In genomic region chr10:126798649-126799048, GRCh38 we compare ENCODE assay signal across 1 cellular context.
TF ChIP-seq lines count a peak whose summit lies in the region.

No MANE protein-coding gene starts in this region.

TF ChIP-seq in H1, 55 proteins besides CTCF, POLR2A, EP300 and RAD21:
- TF ChIP-seq TAF1 (IDR thresholded peaks at IDR 0.05; ENCODE audit: low read depth, low read length), result no peak
- TF ChIP-seq SIX5 (IDR thresholded peaks at IDR 0.05; ENCODE audit: low read depth, low read length), result no peak
- no peak for TF ChIP-seq KDM5A (IDR thresholded peaks at IDR 0.05; ENCODE audit: low read length)
- TF ChIP-seq TCF12 (IDR thresholded peaks at IDR 0.05; ENCODE audit: low read depth, low read length), result no peak
- TF ChIP-seq SIRT6 (IDR thresholded peaks at IDR 0.05; ENCODE audit: low read length), result no peak
- TF ChIP-seq SRF (IDR thresholded peaks at IDR 0.05; ENCODE audit: low read depth, low read length), result no peak
- no peak for TF ChIP-seq SUZ12 (IDR thresholded peaks at IDR 0.05; ENCODE audit: low read length)
- no peak for TF ChIP-seq BCL11A (IDR thresholded peaks at IDR 0.05; ENCODE audit: low read depth in 2 of 2, low read length in 2 of 2)
- TF ChIP-seq TEAD4 (IDR thresholded peaks at IDR 0.05; ENCODE audit: low read depth, low read length), result no peak
- TF ChIP-seq CHD1 (IDR thresholded peaks at IDR 0.05; ENCODE audit: low read depth, low read length), result no peak
- no peak for TF ChIP-seq EGR1 (IDR thresholded peaks at IDR 0.05; ENCODE audit: borderline replicate concordance, low read depth, low read length)
- no peak for TF ChIP-seq MAFK (IDR thresholded peaks at IDR 0.05; ENCODE audit: low read depth, low read length)
- TF ChIP-seq HDAC6 (IDR thresholded peaks at IDR 0.05; ENCODE audit: low read depth, low read length), result no peak
- TF ChIP-seq SP1 (IDR thresholded peaks at IDR 0.05; ENCODE audit: low read depth, low read length), result no peak
- no peak for TF ChIP-seq BACH1 (IDR thresholded peaks at IDR 0.05; ENCODE audit: low read length)
- TF ChIP-seq FOSL1 (IDR thresholded peaks at IDR 0.05; ENCODE audit: insufficient read depth, low read depth, low read length), result no peak
- no peak for TF ChIP-seq SP4 (IDR thresholded peaks at IDR 0.05; ENCODE audit: low read length)
- TF ChIP-seq CREB1 (IDR thresholded peaks at IDR 0.05), result no peak
- TF ChIP-seq SIN3A (conservative IDR thresholded peaks at IDR 0.05 in 1 of 2, IDR thresholded peaks at IDR 0.05 in 1 of 2; ENCODE audit: low read depth in 1 of 2, low read length in 2 of 2), result no peak
